Comparison of ENCODE assay signal across 43 cellular contexts in the genomic region with DNA sequence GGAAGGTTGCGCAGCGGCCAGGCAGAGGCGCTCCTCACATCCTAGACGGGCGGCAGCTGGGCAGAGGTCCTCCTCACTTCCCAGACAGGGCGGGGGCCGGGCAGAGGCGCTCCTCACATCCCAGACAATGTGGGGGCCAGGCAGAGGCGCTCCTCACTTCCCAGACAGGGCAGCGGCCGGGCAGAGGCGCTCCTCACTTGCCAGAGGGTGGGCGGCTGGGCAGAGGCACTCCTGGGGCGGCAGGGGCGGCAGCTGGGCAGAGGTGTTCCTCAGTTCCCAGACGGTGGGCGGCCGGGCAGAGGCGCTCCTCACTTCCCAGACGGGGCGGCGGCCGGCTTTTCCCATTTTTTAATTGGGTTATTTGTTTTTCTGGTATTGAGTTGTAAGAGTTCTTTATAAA. TPM values are rescaled to one million over a fixed set of nuclear protein-coding genes. Genes with fewer than 3 reads are reported as not detected.
"Had no signal": no experiment of that assay in that cellular context is flagged by ENCODE, and none has a peak within 500 bp of the region (broad histone marks: within the 10 kb centered on the region; RNA-seq: fewer than 3 reads in every experiment).

No MANE protein-coding gene starts in this region.

- H3K36me3 ChIP-seq: ascending aorta, brain microvascular endothelial cell, breast epithelium had no signal

- DNase-seq: activated effector memory CD4-positive, alpha-beta T cell treated with anti-CD3 and anti-CD28 coated beads, Interleukin-2, amount 50 U/mL, for 16 hours; activated effector memory CD4-positive, alpha-beta T cell treated with Interleukin-2 at 50 U/mL for 16 hours; activated gamma-delta T cell; activated gamma-delta T cell treated with Interleukin-2 at 50 U/mL for 16 hours; activated naive CD4-positive, alpha-beta T cell; activated naive CD4-positive, alpha-beta T cell treated with anti-CD3 and anti-CD28 coated beads for 36 hours; activated naive CD4-positive, alpha-beta T cell treated with anti-CD3 and anti-CD28 coated beads, Interleukin-2, amount 10 ng/mL, durations not matched to agents 7 days and 5 days; activated naive CD4-positive, alpha-beta T cell treated with anti-CD3 and anti-CD28 coated beads, Interleukin-2, amount 50 U/mL, for 16 hours; activated naive CD4-positive, alpha-beta T cell treated with Interleukin-2 at 50 U/mL for 16 hours; activated naive CD8-positive, alpha-beta T cell treated with anti-CD3 and anti-CD28 coated beads for 36 hours; activated naive CD8-positive, alpha-beta T cell treated with anti-CD3 and anti-CD28 coated beads, Interleukin-2, amount 10 ng/mL, durations not matched to agents 7 days and 5 days; activated naive CD8-positive, alpha-beta T cell treated with anti-CD3 and anti-CD28 coated beads, Interleukin-2, amount 50 U/mL, for 24 hours; activated T-cell treated with anti-CD3 and anti-CD28 coated beads, Interleukin-2, amount 50 U/mL, for 1 hour; activated T-cell treated with anti-CD3 and anti-CD28 coated beads, Interleukin-2, amount 50 U/mL, for 24 hours; activated T-cell treated with anti-CD3 and anti-CD28 coated beads, Interleukin-2, amount 50 U/mL, for 4 hours; activated T-cell treated with anti-CD3 and anti-CD28 coated beads, Interleukin-2, amount 50 U/mL, for 48 hours; activated T-cell treated with anti-CD3 and anti-CD28 coated beads, Interleukin-2, amount 50 U/mL, for 72 hours; adrenal gland; amniotic stem cell; amygdala; anterior cingulate cortex; aorta; body of pancreas; brain microvascular endothelial cell; caudate nucleus; central memory CD4-positive, alpha-beta T cell; cerebellar nuclear complex had no signal

- H3K27me3 ChIP-seq: adrenal gland, ascending aorta, body of pancreas, brain microvascular endothelial cell, breast epithelium, cardiac muscle cell had no signal

- H3K9me3 ChIP-seq: adrenal gland, ascending aorta, body of pancreas, breast epithelium had no signal

- H3K4me3 Mint-ChIP-seq: activated naive CD4-positive, alpha-beta T cell treated with anti-CD3 and anti-CD28 coated beads for 36 hours; activated naive CD4-positive, alpha-beta T cell treated with anti-CD3 and anti-CD28 coated beads, Interleukin-2, amount 10 ng/mL, durations not matched to agents 7 days and 5 days; activated naive CD4-positive, alpha-beta T cell treated with anti-CD3 and anti-CD28 coated beads, Interleukin-2, amount 50 U/mL, for 24 hours; activated naive CD8-positive, alpha-beta T cell; activated naive CD8-positive, alpha-beta T cell treated with anti-CD3 and anti-CD28 coated beads for 36 hours; activated naive CD8-positive, alpha-beta T cell treated with anti-CD3 and anti-CD28 coated beads, Interleukin-2, amount 10 ng/mL, durations not matched to agents 7 days and 5 days; activated naive CD8-positive, alpha-beta T cell treated with anti-CD3 and anti-CD28 coated beads, Interleukin-2, amount 50 U/mL, for 24 hours; activated T-cell treated with anti-CD3 and anti-CD28 coated beads, Interleukin-2, amount 50 U/mL, for 24 hours; activated T-cell treated with anti-CD3 and anti-CD28 coated beads, Interleukin-2, amount 50 U/mL, for 4 hours; activated T-cell treated with anti-CD3 and anti-CD28 coated beads, Interleukin-2, amount 50 U/mL, for 72 hours; activated T-helper 1 cell treated with anti-CD3 and anti-CD28 coated beads, Interleukin-12 subunit alpha, Interleukin-12 subunit beta, Interleukin-2, Interleukin-4 antibody, amounts not matched to agents 30 ng/mL and 10 ng/mL and 1 ng/mL, durations not matched to agents 14 hours and 24 hours and 36 hours; activated T-helper 17 cell treated with anti-CD3 and anti-CD28 coated beads, Interleukin-2, amount 50 U/mL, for 72 hours; brain; central memory CD8-positive, alpha-beta T cell had no signal

- H3K36me3 Mint-ChIP-seq: activated naive CD4-positive, alpha-beta T cell treated with anti-CD3 and anti-CD28 coated beads, Interleukin-2, amount 10 ng/mL, durations not matched to agents 7 days and 5 days; activated naive CD4-positive, alpha-beta T cell treated with anti-CD3 and anti-CD28 coated beads, Interleukin-2, amount 50 U/mL, for 72 hours; activated naive CD8-positive, alpha-beta T cell treated with anti-CD3 and anti-CD28 coated beads for 36 hours; activated naive CD8-positive, alpha-beta T cell treated with anti-CD3 and anti-CD28 coated beads, Interleukin-2, amount 10 ng/mL, durations not matched to agents 7 days and 5 days had no signal

- H3K27me3 Mint-ChIP-seq: activated naive CD8-positive, alpha-beta T cell; activated naive CD8-positive, alpha-beta T cell treated with anti-CD3 and anti-CD28 coated beads for 36 hours; activated T-cell treated with anti-CD3 and anti-CD28 coated beads, Interleukin-2, amount 50 U/mL, for 24 hours had no signal

- H3K27ac ChIP-seq: adrenal gland, ascending aorta, body of pancreas, brain microvascular endothelial cell, breast epithelium, cardiac muscle cell had no signal

- H3K4me1 Mint-ChIP-seq: activated naive CD4-positive, alpha-beta T cell treated with anti-CD3 and anti-CD28 coated beads, Interleukin-2, amount 10 ng/mL, durations not matched to agents 7 days and 5 days; activated naive CD8-positive, alpha-beta T cell treated with anti-CD3 and anti-CD28 coated beads, Interleukin-2, amount 10 ng/mL, durations not matched to agents 7 days and 5 days; brain; central memory CD8-positive, alpha-beta T cell had no signal

- ATAC-seq: activated naive CD4-positive, alpha-beta T cell treated with anti-CD3 and anti-CD28 coated beads, Interleukin-2, amount 50 U/mL, for 72 hours; activated naive CD8-positive, alpha-beta T cell treated with anti-CD3 and anti-CD28 coated beads, Interleukin-2, amount 50 U/mL, for 24 hours; activated T-cell treated with anti-CD3 and anti-CD28 coated beads, Interleukin-2, amount 50 U/mL, for 4 hours; activated T-cell treated with anti-CD3 and anti-CD28 coated beads, Interleukin-2, amount 50 U/mL, for 72 hours; activated T-helper 17 cell treated with anti-CD3 and anti-CD28 coated beads, Interleukin-2, amount 50 U/mL, for 72 hours; body of pancreas had no signal

- H3K4me1 ChIP-seq: adrenal gland, ascending aorta, body of pancreas, breast epithelium had no signal

- H3K9me3 Mint-ChIP-seq: activated naive CD4-positive, alpha-beta T cell treated with anti-CD3 and anti-CD28 coated beads for 36 hours; activated naive CD4-positive, alpha-beta T cell treated with anti-CD3 and anti-CD28 coated beads, Interleukin-2, amount 10 ng/mL, durations not matched to agents 7 days and 5 days; activated naive CD4-positive, alpha-beta T cell treated with anti-CD3 and anti-CD28 coated beads, Interleukin-2, amount 50 U/mL, for 24 hours; activated naive CD4-positive, alpha-beta T cell treated with anti-CD3 and anti-CD28 coated beads, Interleukin-2, amount 50 U/mL, for 72 hours; activated naive CD8-positive, alpha-beta T cell treated with anti-CD3 and anti-CD28 coated beads for 36 hours; activated naive CD8-positive, alpha-beta T cell treated with anti-CD3 and anti-CD28 coated beads, Interleukin-2, amount 10 ng/mL, durations not matched to agents 7 days and 5 days; activated naive CD8-positive, alpha-beta T cell treated with anti-CD3 and anti-CD28 coated beads, Interleukin-2, amount 50 U/mL, for 24 hours; activated T-cell treated with anti-CD3 and anti-CD28 coated beads, Interleukin-2, amount 50 U/mL, for 24 hours; activated T-cell treated with anti-CD3 and anti-CD28 coated beads, Interleukin-2, amount 50 U/mL, for 4 hours; activated T-cell treated with anti-CD3 and anti-CD28 coated beads, Interleukin-2, amount 50 U/mL, for 72 hours; activated T-helper 1 cell treated with anti-CD3 and anti-CD28 coated beads, Interleukin-12 subunit alpha, Interleukin-12 subunit beta, Interleukin-2, Interleukin-4 antibody, amounts not matched to agents 30 ng/mL and 10 ng/mL and 1 ng/mL, durations not matched to agents 14 hours and 24 hours and 36 hours; activated T-helper 17 cell treated with anti-CD3 and anti-CD28 coated beads, Interleukin-2, amount 50 U/mL, for 72 hours; activated T-helper 2 cell treated with anti-CD3 and anti-CD28 coated beads, Interferon-gamma antibody, Interleukin-2, Interleukin-4, amounts not matched to agents 10 μg/mL and 5 μg/mL and 100 μg/mL, durations not matched to agents 14 hours and 24 hours and 36 hours; central memory CD8-positive, alpha-beta T cell had no signal

- H3K27ac Mint-ChIP-seq: activated naive CD4-positive, alpha-beta T cell treated with anti-CD3 and anti-CD28 coated beads for 36 hours; activated naive CD4-positive, alpha-beta T cell treated with anti-CD3 and anti-CD28 coated beads, Interleukin-2, amount 10 ng/mL, durations not matched to agents 7 days and 5 days; activated naive CD4-positive, alpha-beta T cell treated with anti-CD3 and anti-CD28 coated beads, Interleukin-2, amount 50 U/mL, for 24 hours; activated naive CD4-positive, alpha-beta T cell treated with anti-CD3 and anti-CD28 coated beads, Interleukin-2, amount 50 U/mL, for 72 hours; activated naive CD8-positive, alpha-beta T cell; activated naive CD8-positive, alpha-beta T cell treated with anti-CD3 and anti-CD28 coated beads for 36 hours; activated naive CD8-positive, alpha-beta T cell treated with anti-CD3 and anti-CD28 coated beads, Interleukin-2, amount 10 ng/mL, durations not matched to agents 7 days and 5 days; activated naive CD8-positive, alpha-beta T cell treated with anti-CD3 and anti-CD28 coated beads, Interleukin-2, amount 50 U/mL, for 24 hours; activated T-cell treated with anti-CD3 and anti-CD28 coated beads, Interleukin-2, amount 50 U/mL, for 24 hours; activated T-helper 1 cell treated with anti-CD3 and anti-CD28 coated beads, Interleukin-12 subunit alpha, Interleukin-12 subunit beta, Interleukin-2, Interleukin-4 antibody, amounts not matched to agents 30 ng/mL and 10 ng/mL and 1 ng/mL, durations not matched to agents 14 hours and 24 hours and 36 hours; activated T-helper 17 cell treated with anti-CD3 and anti-CD28 coated beads, Interleukin-2, amount 50 U/mL, for 72 hours; activated T-helper 2 cell treated with anti-CD3 and anti-CD28 coated beads, Interferon-gamma antibody, Interleukin-2, Interleukin-4, amounts not matched to agents 10 μg/mL and 5 μg/mL and 100 μg/mL, durations not matched to agents 14 hours and 24 hours and 36 hours; brain had no signal

- H3K4me3 ChIP-seq: adrenal gland, ascending aorta, body of pancreas, breast epithelium, cardiac muscle cell had no signal

RNA-seq across cellular contexts. Expression of gene BCO2, which starts 30.8 kb away (rescaled TPM):
- total RNA-seq: ascending aorta had no signal

RNA-seq across cellular contexts. Expression of gene TEX12, which starts 38.9 kb away (rescaled TPM):
- total RNA-seq: activated naive CD4-positive, alpha-beta T cell treated with anti-CD3 and anti-CD28 coated beads for 36 hours; activated T-helper 1 cell treated with anti-CD3 and anti-CD28 coated beads, Interleukin-12 subunit alpha, Interleukin-12 subunit beta, Interleukin-2, Interleukin-4 antibody, amounts not matched to agents 30 ng/mL and 10 ng/mL and 1 ng/mL, durations not matched to agents 14 hours and 24 hours and 36 hours; activated T-helper 2 cell treated with anti-CD3 and anti-CD28 coated beads, Interferon-gamma antibody, Interleukin-2, Interleukin-4, amounts not matched to agents 10 μg/mL and 5 μg/mL and 100 μg/mL, durations not matched to agents 14 hours and 24 hours and 36 hours; adrenal gland; ascending aorta; astrocyte; body of pancreas; cardiac muscle cell had no signal
- polyA plus RNA-seq: adipose tissue, aorta had no signal

RNA-seq across cellular contexts. Expression of gene IL18, which starts 42.2 kb away (rescaled TPM):
- total RNA-seq: activated naive CD4-positive, alpha-beta T cell treated with anti-CD3 and anti-CD28 coated beads for 36 hours; activated naive CD4-positive, alpha-beta T cell treated with anti-CD3 and anti-CD28 coated beads, Interleukin-2, amount 50 U/mL, for 72 hours; activated T-cell treated with anti-CD3 and anti-CD28 coated beads, Interleukin-2, amount 50 U/mL, for 4 hours; activated T-helper 17 cell treated with anti-CD3 and anti-CD28 coated beads, Interleukin-2, amount 50 U/mL, for 72 hours had no signal

RNA-seq across cellular contexts. Expression of gene PLET1, which starts 54.6 kb away (rescaled TPM):
- total RNA-seq: activated naive CD4-positive, alpha-beta T cell treated with anti-CD3 and anti-CD28 coated beads for 36 hours; activated naive CD4-positive, alpha-beta T cell treated with anti-CD3 and anti-CD28 coated beads, Interleukin-2, amount 50 U/mL, for 72 hours; activated naive CD8-positive, alpha-beta T cell treated with anti-CD3 and anti-CD28 coated beads for 36 hours; activated naive CD8-positive, alpha-beta T cell treated with anti-CD3 and anti-CD28 coated beads, Interleukin-2, amount 10 ng/mL, durations not matched to agents 7 days and 5 days; activated T-cell treated with anti-CD3 and anti-CD28 coated beads, Interleukin-2, amount 50 U/mL, for 4 hours; activated T-cell treated with anti-CD3 and anti-CD28 coated beads, Interleukin-2, amount 50 U/mL, for 72 hours; activated T-helper 1 cell treated with anti-CD3 and anti-CD28 coated beads, Interleukin-12 subunit alpha, Interleukin-12 subunit beta, Interleukin-2, Interleukin-4 antibody, amounts not matched to agents 30 ng/mL and 10 ng/mL and 1 ng/mL, durations not matched to agents 14 hours and 24 hours and 36 hours; activated T-helper 17 cell treated with anti-CD3 and anti-CD28 coated beads, Interleukin-2, amount 50 U/mL, for 72 hours; activated T-helper 2 cell treated with anti-CD3 and anti-CD28 coated beads, Interferon-gamma antibody, Interleukin-2, Interleukin-4, amounts not matched to agents 10 μg/mL and 5 μg/mL and 100 μg/mL, durations not matched to agents 14 hours and 24 hours and 36 hours; adrenal gland; aorta; ascending aorta; astrocyte; body of pancreas; breast epithelium; bronchial epithelial cell; cardiac muscle cell; cardiac septum; cerebellum had no signal
- polyA plus RNA-seq: adipose tissue, adrenal gland, aorta, cardiac muscle cell had no signal
